Comparison of ENCODE assay signal across 8 cellular contexts in the genomic region with DNA sequence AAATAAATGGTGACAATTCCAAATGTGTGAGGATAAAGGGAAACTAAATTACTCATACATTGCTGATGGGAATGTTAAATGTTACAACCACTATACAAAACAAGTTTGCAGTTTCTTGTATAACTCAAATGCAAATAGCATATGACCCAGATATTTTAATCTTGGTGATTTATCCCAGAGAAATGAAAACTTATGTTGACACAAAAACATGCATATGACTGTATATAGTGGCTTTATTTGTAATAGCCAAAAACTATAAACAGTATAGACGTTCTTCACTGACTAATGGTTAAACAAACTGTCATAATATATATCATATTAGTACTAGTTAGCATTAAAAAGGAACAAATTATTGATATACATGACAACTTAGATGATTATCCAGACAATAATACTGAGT.
"Had no signal": no experiment of that assay in that cellular context is flagged by ENCODE, and none has a peak within 500 bp of the region (broad histone marks: within the 10 kb centered on the region; RNA-seq: fewer than 3 reads in every experiment).

No MANE protein-coding gene starts in this region.

- H3K4me1 Mint-ChIP-seq: IgD-negative memory B cell had no signal

- H3K4me3 Mint-ChIP-seq: IgD-negative memory B cell had no signal

- H3K27me3 Mint-ChIP-seq: IgD-negative memory B cell had no signal

- ATAC-seq: HepG2, K562 had no signal

- H3K27ac Mint-ChIP-seq: IgD-negative memory B cell had no signal

- H3K4me3 ChIP-seq: K562 had no signal

- H3K27ac ChIP-seq: HL-60 had no signal

- H3K36me3 Mint-ChIP-seq: IgD-negative memory B cell had no signal

- DNase-seq: IMR-90, KBM-7, KG1 had no signal

- FAIRE-seq: HepG2, HTR-8/SVneo, K562 had no signal
